Comparison of ENCODE assay signal across 30 cellular contexts in genomic region chr10:71698737-71699136, GRCh38. TPM values are rescaled to one million over a fixed set of nuclear protein-coding genes. Genes with fewer than 3 reads are reported as not detected.
DNase-seq lines count a peak whose midpoint lies in the region; ATAC-seq lines count a peak whose summit lies in the region.
"Had no signal": no experiment of that assay in that cellular context is flagged by ENCODE, and none has a peak within 500 bp of the region (broad histone marks: within the 10 kb centered on the region; RNA-seq: fewer than 3 reads in every experiment).

No MANE protein-coding gene starts in this region.

- no peak overlapping the region for H3K4me3 ChIP-seq in CD8-positive, alpha-beta memory T cell (ENCODE audit: low read length)
- H3K4me3 ChIP-seq: cardiac muscle cell, coronary artery, HAP-1, pancreas, skin epidermis, thoracic aorta had no signal

- H3K9me3 ChIP-seq in CD8-positive, alpha-beta memory T cell (ENCODE audit: low read length) = no peaks in the 10 kb centered on the region
- H3K9me3 ChIP-seq: HAP-1, pancreas, thoracic aorta had no signal

- no peak for ATAC-seq in activated naive CD8-positive, alpha-beta T cell treated with anti-CD3 and anti-CD28 coated beads, Interleukin-2, amount 10 ng/mL, durations not matched to agents 7 days and 5 days (ENCODE audit: low read depth)
- ATAC-seq in stimulated activated effector memory CD8-positive, alpha-beta T cell treated with anti-CD3 and anti-CD28 coated beads, Interleukin-12 subunit alpha, Interleukin-12 subunit beta, amount 100 ng/mL, for 72 hours = peak; percentile 22
- ATAC-seq in left ventricle myocardium superior (no peak), HG02571 (IDR thresholded peaks at IDR 0.05; ENCODE audit: unreplicated experiment) (no peak)
- ATAC-seq: left lobe of liver, pancreas had no signal

- CTCF ChIA-PET in activated CD4-positive, alpha-beta T cell treated with anti-CD3 and anti-CD28 coated beads, Interleukin-2, amount 10 ng/mL, durations not matched to agents 7 days and 5 days (lab: Charles Lee) = interaction anchor here (1.1 to 4.9 kb wide), 10 partner anchors 9 to 314 kb away, joined by 4 to 42 read pairs (median 6); partner anchors contain the start of gene VSIR
- CTCF ChIA-PET in CD8-positive, alpha-beta memory T cell (lab: Charles Lee) = interaction anchor here (1.0 to 9.6 kb wide), 12 partner anchors 11 to 113 kb away, joined by 3 to 160 read pairs (median 12); partner anchors contain the start of gene VSIR

- peak overlapping the region; percentile 66 for H3K27ac Mint-ChIP-seq in activated CD4-positive, alpha-beta T cell treated with anti-CD3 and anti-CD28 coated beads, Interleukin-2, amount 10 ng/mL, durations not matched to agents 7 days and 5 days
- H3K27ac Mint-ChIP-seq in CD8-positive, alpha-beta memory T cell = peak overlapping the region; percentile 62 to 91 (median 76)
- peak overlapping the region; percentile 78 for H3K27ac Mint-ChIP-seq in activated naive CD8-positive, alpha-beta T cell treated with anti-CD3 and anti-CD28 coated beads, Interleukin-2, amount 10 ng/mL, durations not matched to agents 7 days and 5 days
- H3K27ac Mint-ChIP-seq in stimulated activated effector memory CD8-positive, alpha-beta T cell treated with anti-CD3 and anti-CD28 coated beads, Interleukin-12 subunit alpha, Interleukin-12 subunit beta, amount 100 ng/mL, for 72 hours = peak overlapping the region; percentile 23
- H3K27ac Mint-ChIP-seq: memory B cell had no signal

- H3K27me3 ChIP-seq in CD8-positive, alpha-beta memory T cell (ENCODE audit: insufficient read depth, low read length, poor library complexity, severe bottlenecking) = no peaks in the 10 kb centered on the region
- H3K27me3 ChIP-seq: cardiac muscle cell, pancreas had no signal

- peaks cover 48% of the 10 kb centered on the region for H3K4me1 Mint-ChIP-seq in activated CD4-positive, alpha-beta T cell treated with anti-CD3 and anti-CD28 coated beads, Interleukin-2, amount 10 ng/mL, durations not matched to agents 7 days and 5 days
- peaks cover 42 to 58% (median 48%) of the 10 kb centered on the region in 3 donors for H3K4me1 Mint-ChIP-seq in CD8-positive, alpha-beta memory T cell
- H3K4me1 Mint-ChIP-seq in activated naive CD8-positive, alpha-beta T cell treated with anti-CD3 and anti-CD28 coated beads, Interleukin-2, amount 10 ng/mL, durations not matched to agents 7 days and 5 days = peaks cover 35% of the 10 kb centered on the region
- H3K4me1 Mint-ChIP-seq in stimulated activated effector memory CD8-positive, alpha-beta T cell treated with anti-CD3 and anti-CD28 coated beads, Interleukin-12 subunit alpha, Interleukin-12 subunit beta, amount 100 ng/mL, for 72 hours = peaks cover 51% of the 10 kb centered on the region
- H3K4me1 Mint-ChIP-seq: neural crest cell had no signal

- DNase-seq in activated CD4-positive, alpha-beta T cell treated with anti-CD3 and anti-CD28 coated beads, Interleukin-2, amount 10 ng/mL, durations not matched to agents 7 days and 5 days = no peak
- DNase-seq in activated CD4-positive, alpha-beta T cell treated with anti-CD3 and anti-CD28 coated beads, Interleukin-2, amount 50 U/mL, for 48 hours = no peak
- no peak for DNase-seq in CD8-positive, alpha-beta memory T cell
- DNase-seq in activated naive CD8-positive, alpha-beta T cell treated with anti-CD3 and anti-CD28 coated beads, Interleukin-2, amount 10 ng/mL, durations not matched to agents 7 days and 5 days = no peak
- no peak for DNase-seq in stimulated activated effector memory CD8-positive, alpha-beta T cell treated with anti-CD3 and anti-CD28 coated beads, Interleukin-12 subunit alpha, Interleukin-12 subunit beta, amount 100 ng/mL, for 72 hours (ENCODE audit: low spot score in 2 of 2)
- DNase-seq in left ventricle myocardium superior (no peak), AG08395 (ENCODE audit: low spot score) (no peak)
- DNase-seq: DMS 273 treated with DMSO at 0.1 percent for 48 hours; EL; MV-4-11; NCI-H1436 treated with DMSO at 0.1 percent for 48 hours; NCI-H345; NCI-H69; pancreas; stimulated activated naive CD4-positive, alpha-beta T cell had no signal

- no peaks in the 10 kb centered on the region for H3K27me3 Mint-ChIP-seq in activated CD4-positive, alpha-beta T cell treated with anti-CD3 and anti-CD28 coated beads, Interleukin-2, amount 10 ng/mL, durations not matched to agents 7 days and 5 days
- no peaks in the 10 kb centered on the region for H3K27me3 Mint-ChIP-seq in CD8-positive, alpha-beta memory T cell
- H3K27me3 Mint-ChIP-seq in activated naive CD8-positive, alpha-beta T cell treated with anti-CD3 and anti-CD28 coated beads, Interleukin-2, amount 10 ng/mL, durations not matched to agents 7 days and 5 days = no peaks in the 10 kb centered on the region

- H3K4me1 ChIP-seq in CD8-positive, alpha-beta memory T cell (ENCODE audit: insufficient read depth, low read length) = peaks cover 51% of the 10 kb centered on the region
- H3K4me1 ChIP-seq: HAP-1, pancreas had no signal

- POLR2A ChIA-PET in activated CD4-positive, alpha-beta T cell treated with anti-CD3 and anti-CD28 coated beads, Interleukin-2, amount 10 ng/mL, durations not matched to agents 7 days and 5 days (lab: Charles Lee) = no interaction called here
- POLR2A ChIA-PET in CD8-positive, alpha-beta memory T cell (lab: Charles Lee) = interaction anchor here (1.0 to 1.3 kb wide), 2 partner anchors 9 to 50 kb away, joined by 3 to 5 read pairs; no protein-coding TSS in a partner anchor
- POLR2A ChIA-PET in activated naive CD8-positive, alpha-beta T cell treated with anti-CD3 and anti-CD28 coated beads, Interleukin-2, amount 10 ng/mL, durations not matched to agents 7 days and 5 days (lab: Charles Lee) = interaction anchor here (1.0 to 4.9 kb wide), 6 partner anchors 8 to 74 kb away, joined by 3 to 27 read pairs (median 5); partner anchors contain the start of gene VSIR

- no peaks in the 10 kb centered on the region for H3K9me3 Mint-ChIP-seq in activated CD4-positive, alpha-beta T cell treated with anti-CD3 and anti-CD28 coated beads, Interleukin-2, amount 10 ng/mL, durations not matched to agents 7 days and 5 days
- H3K9me3 Mint-ChIP-seq in CD8-positive, alpha-beta memory T cell = no peaks in the 10 kb centered on the region
- no peaks in the 10 kb centered on the region for H3K9me3 Mint-ChIP-seq in activated naive CD8-positive, alpha-beta T cell treated with anti-CD3 and anti-CD28 coated beads, Interleukin-2, amount 10 ng/mL, durations not matched to agents 7 days and 5 days
- H3K9me3 Mint-ChIP-seq in stimulated activated effector memory CD8-positive, alpha-beta T cell treated with anti-CD3 and anti-CD28 coated beads, Interleukin-12 subunit alpha, Interleukin-12 subunit beta, amount 100 ng/mL, for 72 hours = no peaks in the 10 kb centered on the region
- H3K9me3 Mint-ChIP-seq: memory B cell, neural crest cell had no signal

- H3K4me3 Mint-ChIP-seq in activated CD4-positive, alpha-beta T cell treated with anti-CD3 and anti-CD28 coated beads, Interleukin-2, amount 10 ng/mL, durations not matched to agents 7 days and 5 days = no peak overlapping the region
- peak overlapping the region in 6 of 7 donors; percentile 26 to 63 (median 42) for H3K4me3 Mint-ChIP-seq in CD8-positive, alpha-beta memory T cell
- peak overlapping the region; percentile 39 for H3K4me3 Mint-ChIP-seq in activated naive CD8-positive, alpha-beta T cell treated with anti-CD3 and anti-CD28 coated beads, Interleukin-2, amount 10 ng/mL, durations not matched to agents 7 days and 5 days
- H3K4me3 Mint-ChIP-seq in stimulated activated effector memory CD8-positive, alpha-beta T cell treated with anti-CD3 and anti-CD28 coated beads, Interleukin-12 subunit alpha, Interleukin-12 subunit beta, amount 100 ng/mL, for 72 hours = no peak overlapping the region
- H3K4me3 Mint-ChIP-seq: memory B cell, neural crest cell had no signal

- intact Hi-C loops in left ventricle myocardium superior (cut with micrococcal nuclease) = no loop called here

- H3K36me3 ChIP-seq in CD8-positive, alpha-beta memory T cell (ENCODE audit: insufficient read depth, low read length) = no peaks in the 10 kb centered on the region
- H3K36me3 ChIP-seq: cardiac muscle cell, HAP-1, pancreas, thoracic aorta had no signal

- H3K27ac ChIP-seq in CD8-positive, alpha-beta memory T cell (ENCODE audit: low read depth, low read length) = no peak overlapping the region
- H3K27ac ChIP-seq: cardiac muscle cell, coronary artery, pancreas, thoracic aorta had no signal

- H3K36me3 Mint-ChIP-seq in activated CD4-positive, alpha-beta T cell treated with anti-CD3 and anti-CD28 coated beads, Interleukin-2, amount 10 ng/mL, durations not matched to agents 7 days and 5 days (ENCODE audit: low read depth) = no peaks in the 10 kb centered on the region
- no peaks in the 10 kb centered on the region for H3K36me3 Mint-ChIP-seq in CD8-positive, alpha-beta memory T cell
- no peaks in the 10 kb centered on the region for H3K36me3 Mint-ChIP-seq in activated naive CD8-positive, alpha-beta T cell treated with anti-CD3 and anti-CD28 coated beads, Interleukin-2, amount 10 ng/mL, durations not matched to agents 7 days and 5 days
- H3K36me3 Mint-ChIP-seq in stimulated activated effector memory CD8-positive, alpha-beta T cell treated with anti-CD3 and anti-CD28 coated beads, Interleukin-12 subunit alpha, Interleukin-12 subunit beta, amount 100 ng/mL, for 72 hours = no peaks in the 10 kb centered on the region
- H3K36me3 Mint-ChIP-seq: memory B cell had no signal

RNA-seq across cellular contexts. Expression of gene C10orf105, which starts 20.8 kb away (rescaled TPM):
- total RNA-seq in activated CD4-positive, alpha-beta T cell treated with anti-CD3 and anti-CD28 coated beads, Interleukin-2, amount 10 ng/mL, durations not matched to agents 7 days and 5 days = under 1 TPM; 0.52 to 0.71 TPM
- under 1 TPM; 0.04 to 0.11 TPM for total RNA-seq in CD8-positive, alpha-beta memory T cell
- 0.23 TPM for polyA plus RNA-seq in CD8-positive, alpha-beta memory T cell
- under 1 TPM; 0.17 to 0.30 TPM for total RNA-seq in activated naive CD8-positive, alpha-beta T cell treated with anti-CD3 and anti-CD28 coated beads, Interleukin-2, amount 10 ng/mL, durations not matched to agents 7 days and 5 days
- 0.07 TPM for total RNA-seq in left ventricle myocardium superior
- total RNA-seq: A673, astrocyte, epithelial cell of proximal tubule, glomerular endothelial cell, left lobe of liver, PC-3, renal cortical epithelial cell had no signal
- polyA plus RNA-seq: cardiac muscle cell had no signal

Comparison
In these comparisons a context has a peak if more than half of its experiments do, and no peak if none do; other contexts are left out.
1. H3K27ac Mint-ChIP-seq: peak in every context shown above with its lines; median percentile 78 in activated naive CD8-positive, alpha-beta T cell treated with anti-CD3 and anti-CD28 coated beads, Interleukin-2, amount 10 ng/mL, durations not matched to agents 7 days and 5 days; 76 in CD8-positive, alpha-beta memory T cell; 66 in activated CD4-positive, alpha-beta T cell treated with anti-CD3 and anti-CD28 coated beads, Interleukin-2, amount 10 ng/mL, durations not matched to agents 7 days and 5 days; 23 in stimulated activated effector memory CD8-positive, alpha-beta T cell treated with anti-CD3 and anti-CD28 coated beads, Interleukin-12 subunit alpha, Interleukin-12 subunit beta, amount 100 ng/mL, for 72 hours.
2. H3K4me3 Mint-ChIP-seq: peak in CD8-positive, alpha-beta memory T cell (6 of 7) and activated naive CD8-positive, alpha-beta T cell treated with anti-CD3 and anti-CD28 coated beads, Interleukin-2, amount 10 ng/mL, durations not matched to agents 7 days and 5 days (single experiment); none in activated CD4-positive, alpha-beta T cell treated with anti-CD3 and anti-CD28 coated beads, Interleukin-2, amount 10 ng/mL, durations not matched to agents 7 days and 5 days (single experiment) and stimulated activated effector memory CD8-positive, alpha-beta T cell treated with anti-CD3 and anti-CD28 coated beads, Interleukin-12 subunit alpha, Interleukin-12 subunit beta, amount 100 ng/mL, for 72 hours (single experiment).